In genomic region chr15:31389576-31389975, GRCh38 we compare ENCODE assay signal across 20 cellular contexts.
A peak's percentile ranks its signal among the peaks of the same experiment; 100 is the strongest.
DNase-seq lines count a peak whose midpoint lies in the region; ATAC-seq and TF ChIP-seq lines count a peak whose summit lies in the region.
"Had no signal": no experiment of that assay in that cellular context is flagged by ENCODE, and none has a peak within 500 bp of the region (broad histone marks: within the 10 kb centered on the region; RNA-seq: fewer than 3 reads in every experiment).

No MANE protein-coding gene starts in this region.

- DNase-seq in left ventricle myocardium inferior, result no peak
- no peak for DNase-seq in heart left ventricle
- DNase-seq in activated T-cell treated with anti-CD3 and anti-CD28 coated beads, Interleukin-2, amount 50 U/mL, for 72 hours, result no peak
- peak; percentile 34 to 57 (median 53) for DNase-seq in immature natural killer cell
- peak; percentile 64 to 78 for DNase-seq in vagina (ENCODE audit: extremely low spot score in 2 of 2)
- DNase-seq in RPMI8226, result no peak
- DNase-seq: cortex of kidney; DND-41; mesenchymal stem cell; naive B cell; NCI-H1436; NCI-H2171; SHP77; small intestine; stimulated activated CD4-positive, alpha-beta T cell treated with anti-CD3 and anti-CD28 coated beads, Interleukin-4, amount 100 ng/mL, for 4 hours; substantia nigra; WERI-Rb-1 had no signal

- H3K4me1 Mint-ChIP-seq in activated T-cell treated with anti-CD3 and anti-CD28 coated beads, Interleukin-2, amount 50 U/mL, for 72 hours (ENCODE audit: low read depth), result peaks cover 62% of the 10 kb centered on the region
- peaks cover 74 to 75% of the 10 kb centered on the region in 2 donors for H3K4me1 Mint-ChIP-seq in immature natural killer cell

- H3K27ac ChIP-seq in left ventricle myocardium inferior (replicated peaks) (peak overlapping the region; percentile 99), heart left ventricle (peak overlapping the region in 6 of 12 donors; percentile 1 to 95 (median 40)), vagina (no peak overlapping the region)
- H3K27ac ChIP-seq: WERI-Rb-1 had no signal

- H3K9me3 ChIP-seq in left ventricle myocardium inferior (replicated peaks) (peaks cover 9% of the 10 kb centered on the region), heart left ventricle (peaks cover 0 to 12% (median 0%) of the 10 kb centered on the region in 12 donors), vagina (no peaks in the 10 kb centered on the region)

- H3K27me3 ChIP-seq in left ventricle myocardium inferior (ENCODE audit: low read depth) (no peaks in the 10 kb centered on the region), heart left ventricle (no peaks in the 10 kb centered on the region), vagina (no peaks in the 10 kb centered on the region)

- H3K36me3 Mint-ChIP-seq in activated T-cell treated with anti-CD3 and anti-CD28 coated beads, Interleukin-2, amount 50 U/mL, for 72 hours (ENCODE audit: insufficient read depth in 2 of 2), result peaks cover 13% of the 10 kb centered on the region in 2 donors
- H3K36me3 Mint-ChIP-seq in immature natural killer cell, result peaks cover 0 to 16% (median 8%) of the 10 kb centered on the region in 3 donors
- H3K36me3 Mint-ChIP-seq: naive B cell had no signal

- TF ChIP-seq CTCF in left ventricle myocardium inferior (IDR thresholded peaks at IDR 0.05; ENCODE audit: borderline replicate concordance), result no peak
- no peak for TF ChIP-seq CTCF in heart left ventricle (IDR thresholded peaks at IDR 0.05)
- TF ChIP-seq CTCF in vagina (IDR thresholded peaks at IDR 0.05), result no peak

- H3K4me1 ChIP-seq in left ventricle myocardium inferior, result peaks cover 49% of the 10 kb centered on the region
- peaks cover 0 to 46% (median 20%) of the 10 kb centered on the region in 12 donors for H3K4me1 ChIP-seq in heart left ventricle
- H3K4me1 ChIP-seq in vagina, result peaks cover 26% of the 10 kb centered on the region

- ATAC-seq in heart left ventricle (no peak), GM18517 (IDR thresholded peaks at IDR 0.05; ENCODE audit: unreplicated experiment) (no peak)
- no peak for ATAC-seq in activated T-cell treated with anti-CD3 and anti-CD28 coated beads, Interleukin-2, amount 50 U/mL, for 72 hours (replicated peaks in 1 of 2)
- ATAC-seq: activated naive CD4-positive, alpha-beta T cell treated with anti-CD3 and anti-CD28 coated beads, Interleukin-2, amount 50 U/mL, for 72 hours; HepG2 had no signal

- 87 to 91% (median 88%) methylated on average over 4 of the region's 4 CpGs for WGBS in heart left ventricle, 4 donors

- peaks cover 2% of the 10 kb centered on the region for H3K36me3 ChIP-seq in left ventricle myocardium inferior
- H3K36me3 ChIP-seq in heart left ventricle, result no peaks in the 10 kb centered on the region
- no peaks in the 10 kb centered on the region for H3K36me3 ChIP-seq in vagina
- H3K36me3 ChIP-seq: WERI-Rb-1 had no signal

- peak overlapping the region; percentile 4 for H3K27ac Mint-ChIP-seq in activated T-cell treated with anti-CD3 and anti-CD28 coated beads, Interleukin-2, amount 50 U/mL, for 72 hours
- peak overlapping the region; percentile 93 to 99 (median 96) for H3K27ac Mint-ChIP-seq in immature natural killer cell

- intact Hi-C loops in left ventricle myocardium inferior (cut with micrococcal nuclease), result no loop called here
- intact Hi-C loops in heart left ventricle (cut with DNase I), result loop anchor here in 1 of 10 donors (2.0 kb wide), 1 partner anchor 21 kb away; no protein-coding TSS in a partner anchor
- intact Hi-C loops in vagina (cut with DNase I), result no loop called here

- H3K4me3 ChIP-seq in left ventricle myocardium inferior (no peak overlapping the region), heart left ventricle (no peak overlapping the region), vagina (no peak overlapping the region)

- no peaks in the 10 kb centered on the region for H3K27me3 Mint-ChIP-seq in activated T-cell treated with anti-CD3 and anti-CD28 coated beads, Interleukin-2, amount 50 U/mL, for 72 hours (ENCODE audit: low read depth)
- H3K27me3 Mint-ChIP-seq in immature natural killer cell (ENCODE audit: low read depth in 3 of 3), result peaks cover 20 to 31% (median 25%) of the 10 kb centered on the region in 3 donors
- H3K27me3 Mint-ChIP-seq: naive B cell had no signal

- TF ChIP-seq POLR2A in heart left ventricle (IDR thresholded peaks at IDR 0.05), result no peak
- no peak for TF ChIP-seq POLR2A in vagina (IDR thresholded peaks at IDR 0.05)

- H3K9me3 Mint-ChIP-seq in activated T-cell treated with anti-CD3 and anti-CD28 coated beads, Interleukin-2, amount 50 U/mL, for 72 hours, result peaks cover 0 to 7% of the 10 kb centered on the region in 2 donors
- no peaks in the 10 kb centered on the region for H3K9me3 Mint-ChIP-seq in immature natural killer cell
- H3K9me3 Mint-ChIP-seq: naive B cell had no signal

- H3K4me3 Mint-ChIP-seq in activated T-cell treated with anti-CD3 and anti-CD28 coated beads, Interleukin-2, amount 50 U/mL, for 72 hours, result peak overlapping the region; percentile 14 to 20
- peak overlapping the region; percentile 77 to 96 (median 87) for H3K4me3 Mint-ChIP-seq in immature natural killer cell

Comparison
In these comparisons a context has a peak if more than half of its experiments do, and no peak if none do; other contexts are left out.
1. DNase-seq: peak in immature natural killer cell (3 of 3) and vagina (2 of 2); none in left ventricle myocardium inferior (single experiment), heart left ventricle (0 of 5), activated T-cell treated with anti-CD3 and anti-CD28 coated beads, Interleukin-2, amount 50 U/mL, for 72 hours (0 of 2) and RPMI8226 (single experiment).